Comparison of ENCODE assay signal across 16 cellular contexts in genomic region chr15:59309405-59309804, GRCh38.
DNase-seq lines count a peak whose midpoint lies in the region; ATAC-seq, FAIRE-seq and TF ChIP-seq lines count a peak whose summit lies in the region.
"Had no signal": no experiment of that assay in that cellular context is flagged by ENCODE, and none has a peak within 500 bp of the region (broad histone marks: within the 10 kb centered on the region; RNA-seq: fewer than 3 reads in every experiment).

No MANE protein-coding gene starts in this region.

- no TSS peak for BruUV-seq in Caco-2 (replicated peaks; lab: Mats Ljungman, UMichigan)
- BruUV-seq in Panc1 (replicated peaks; lab: Mats Ljungman, UMichigan) = no TSS peak

- H3K9me3 ChIP-seq in Caco-2 (no peaks in the 10 kb centered on the region), Panc1 (ENCODE audit: control insufficient read depth, insufficient read depth, low read depth, low read length) (no peaks in the 10 kb centered on the region), kidney (ENCODE audit: control insufficient read depth in 1 of 2, low read length in 2 of 2) (no peaks in the 10 kb centered on the region)
- H3K9me3 ChIP-seq: BLaER1 treated with 17β-estradiol and CSF1 and Interleukin-3, amounts not matched to agents 10 nM and 100 nM; HAP-1 had no signal

- no peaks in the 10 kb centered on the region for H3K27me3 Mint-ChIP-seq in Caco-2 (ENCODE audit: insufficient read depth, unreplicated experiment)
- H3K27me3 Mint-ChIP-seq in dendritic cell treated with granulocyte-macrophage colony-stimulating factor and Interleukin-4, amounts not matched to agents 40 ng/mL and 50 ng/mL, for 4 days = no peaks in the 10 kb centered on the region

- peak overlapping the region; percentile 32; the same call in 1 of the 2 replicates for H3K27ac ChIP-seq in Panc1 (ENCODE audit: low read length)
- no peak overlapping the region for H3K27ac ChIP-seq in kidney (ENCODE audit: low read depth in 2 of 2, low read length in 2 of 2)
- H3K27ac ChIP-seq: BLaER1 treated with 17β-estradiol and CSF1 and Interleukin-3, amounts not matched to agents 10 nM and 100 nM had no signal

- no peaks in the 10 kb centered on the region for H3K9me3 Mint-ChIP-seq in Caco-2 (ENCODE audit: unreplicated experiment)
- no peaks in the 10 kb centered on the region for H3K9me3 Mint-ChIP-seq in dendritic cell treated with granulocyte-macrophage colony-stimulating factor and Interleukin-4, amounts not matched to agents 40 ng/mL and 50 ng/mL, for 4 days

- peak overlapping the region; percentile 55 for H3K27ac Mint-ChIP-seq in Caco-2 (ENCODE audit: unreplicated experiment)
- H3K27ac Mint-ChIP-seq in dendritic cell treated with granulocyte-macrophage colony-stimulating factor and Interleukin-4, amounts not matched to agents 40 ng/mL and 50 ng/mL, for 4 days = peak overlapping the region; percentile 23
- H3K27ac Mint-ChIP-seq: CD4-positive, CD25-positive, alpha-beta regulatory T cell had no signal

- no peak for DNase-seq in Caco-2
- DNase-seq in Panc1 (ENCODE audit: low read depth, low spot score) = no peak
- no peak for DNase-seq in kidney
- DNase-seq: AML-193; Calu3; CD4-positive, CD25-positive, alpha-beta regulatory T cell; DMS 273 treated with DMSO at 0.1 percent for 48 hours; GOT3 had no signal

- TF ChIP-seq CTCF in Caco-2 (IDR thresholded peaks at IDR 0.05; ENCODE audit: insufficient read depth in 1 of 2, low read depth in 1 of 2, low read length in 1 of 2, severe bottlenecking in 1 of 2, unreplicated experiment in 1 of 2) (no peak), Panc1 (IDR thresholded peaks at IDR 0.05) (no peak), kidney (IDR thresholded peaks at IDR 0.05; ENCODE audit: borderline replicate concordance, extremely low read depth, insufficient read depth) (no peak)

- in situ Hi-C loops in Panc1 (cut with HindIII; ENCODE audit: low pct_unique_long_range_greater_than_20kb, low sequenced_read_pairs) = no loop called here

- no peaks in the 10 kb centered on the region for H3K27me3 ChIP-seq in Caco-2 (replicated peaks; ENCODE audit: control insufficient read depth, insufficient read depth, low read length)
- no peaks in the 10 kb centered on the region for H3K27me3 ChIP-seq in Panc1 (ENCODE audit: control insufficient read depth, insufficient read depth, low read length)
- H3K27me3 ChIP-seq: BLaER1 treated with 17β-estradiol and CSF1 and Interleukin-3, amounts not matched to agents 10 nM and 100 nM had no signal

- no peaks in the 10 kb centered on the region for H3K36me3 ChIP-seq in Caco-2 (ENCODE audit: control insufficient read depth, insufficient read depth, low read length)
- H3K36me3 ChIP-seq in Panc1 (ENCODE audit: control insufficient read depth, insufficient read depth, low read length) = no peaks in the 10 kb centered on the region
- no peaks in the 10 kb centered on the region for H3K36me3 ChIP-seq in kidney (ENCODE audit: control insufficient read depth in 1 of 2, insufficient read depth in 2 of 2, low read length in 2 of 2)
- H3K36me3 ChIP-seq: BLaER1 treated with 17β-estradiol and CSF1 and Interleukin-3, amounts not matched to agents 10 nM and 100 nM; HAP-1 had no signal

- CTCF ChIA-PET in Caco-2 (lab: Charles Lee) = no interaction called here
- CTCF ChIA-PET in Panc1 (lab: Charles Lee) = no interaction called here

- H3K4me1 Mint-ChIP-seq in Caco-2 (ENCODE audit: low read depth, unreplicated experiment) = peaks cover 25% of the 10 kb centered on the region
- H3K4me1 Mint-ChIP-seq in dendritic cell treated with granulocyte-macrophage colony-stimulating factor and Interleukin-4, amounts not matched to agents 40 ng/mL and 50 ng/mL, for 4 days (ENCODE audit: low read depth) = peaks cover 76% of the 10 kb centered on the region

- POLR2A ChIA-PET in Caco-2 (lab: Charles Lee) (no interaction called here), Panc1 (lab: Charles Lee) (no interaction called here)

- no peak overlapping the region for H3K4me3 Mint-ChIP-seq in Caco-2 (ENCODE audit: unreplicated experiment)
- H3K4me3 Mint-ChIP-seq in dendritic cell treated with granulocyte-macrophage colony-stimulating factor and Interleukin-4, amounts not matched to agents 40 ng/mL and 50 ng/mL, for 4 days = no peak overlapping the region
- H3K4me3 Mint-ChIP-seq: CD4-positive, CD25-positive, alpha-beta regulatory T cell had no signal

- intact Hi-C loops in Caco-2 (cut with micrococcal nuclease; ENCODE audit: unreplicated experiment) (no loop called here), Panc1 (cut with micrococcal nuclease; ENCODE audit: unreplicated experiment) (no loop called here), kidney (cut with DNase I) (loop anchor here (10.0 kb wide), 1 partner anchor 45 kb away; no protein-coding TSS in a partner anchor)
- intact Hi-C loops in dendritic cell treated with granulocyte-macrophage colony-stimulating factor and Interleukin-4, amounts not matched to agents 40 ng/mL and 50 ng/mL, for 4 days (cut with micrococcal nuclease) = no loop called here

- peaks cover 6% of the 10 kb centered on the region; the same call in 1 of the 2 replicates for H3K4me1 ChIP-seq in Caco-2
- H3K4me1 ChIP-seq in Panc1 (ENCODE audit: control insufficient read depth, insufficient read depth, low read length) = peaks cover 47% of the 10 kb centered on the region
- peaks cover 19 to 22% of the 10 kb centered on the region in 2 donors for H3K4me1 ChIP-seq in kidney (ENCODE audit: control insufficient read depth in 1 of 2, insufficient read depth in 1 of 2, low read depth in 1 of 2, low read length in 2 of 2)
- H3K4me1 ChIP-seq: HAP-1 had no signal

- ATAC-seq in Panc1 = no peak
- no peak for ATAC-seq in HG02852 (IDR thresholded peaks at IDR 0.05; ENCODE audit: unreplicated experiment)
- no peak for ATAC-seq in GM19023 (IDR thresholded peaks at IDR 0.05; ENCODE audit: unreplicated experiment)
- ATAC-seq: GM12878, HepG2 had no signal

- peaks cover 13% of the 10 kb centered on the region for H3K36me3 Mint-ChIP-seq in Caco-2 (ENCODE audit: insufficient read depth, unreplicated experiment)
- peaks cover 15% of the 10 kb centered on the region for H3K36me3 Mint-ChIP-seq in dendritic cell treated with granulocyte-macrophage colony-stimulating factor and Interleukin-4, amounts not matched to agents 40 ng/mL and 50 ng/mL, for 4 days (ENCODE audit: low read depth)
- H3K36me3 Mint-ChIP-seq: CD4-positive, CD25-positive, alpha-beta regulatory T cell had no signal

- FAIRE-seq in kidney (lab: Jason Lieb, UNC) = no peak
- FAIRE-seq: GM12878, HepG2, HTR-8/SVneo had no signal

- no peak overlapping the region for H3K9ac ChIP-seq in kidney (ENCODE audit: low read length in 2 of 2)
- H3K9ac ChIP-seq: BLaER1 treated with 17β-estradiol and CSF1 and Interleukin-3, amounts not matched to agents 10 nM and 100 nM had no signal

- no peak overlapping the region for H3K4me3 ChIP-seq in Caco-2 (ENCODE audit: low read depth, low read length)
- H3K4me3 ChIP-seq in Panc1 (ENCODE audit: low read depth in 2 of 2, low read length in 2 of 2) = no peak overlapping the region
- H3K4me3 ChIP-seq in kidney (ENCODE audit: low read length in 2 of 2) = no peak overlapping the region
- H3K4me3 ChIP-seq: BLaER1 treated with 17β-estradiol and CSF1 and Interleukin-3, amounts not matched to agents 10 nM and 100 nM; GM12878; HAP-1 had no signal
